ENCODE assay signal across 22 cellular contexts in genomic region chr4:95061220-95061619, GRCh38.
DNase-seq lines count a peak whose midpoint lies in the region; TF ChIP-seq lines count a peak whose summit lies in the region.
"Had no signal": no experiment of that assay in that cellular context is flagged by ENCODE, and none has a peak within 500 bp of the region (broad histone marks: within the 10 kb centered on the region; RNA-seq: fewer than 3 reads in every experiment).

No MANE protein-coding gene starts in this region.

- H3K27ac Mint-ChIP-seq in nephron progenitor cell: peak overlapping the region; percentile 94
- H3K27ac Mint-ChIP-seq: activated CD4-positive, alpha-beta T cell treated with anti-CD3 and anti-CD28 coated beads for 36 hours; activated naive CD4-positive, alpha-beta T cell treated with anti-CD3 and anti-CD28 coated beads, Interleukin-2, amount 50 U/mL, for 24 hours; T-helper 1 cell treated with Interleukin-12 subunit alpha and Interleukin-12 subunit beta and Interleukin-4 antibody, amounts not matched to agents 30 μg/mL and 1 μg/mL, for 36 hours had no signal

- peaks cover 27% of the 10 kb centered on the region for H3K9me3 Mint-ChIP-seq in nephron progenitor cell
- H3K9me3 Mint-ChIP-seq: activated naive CD4-positive, alpha-beta T cell treated with anti-CD3 and anti-CD28 coated beads, Interleukin-2, amount 50 U/mL, for 24 hours; T-helper 1 cell treated with Interleukin-12 subunit alpha and Interleukin-12 subunit beta and Interleukin-4 antibody, amounts not matched to agents 30 μg/mL and 1 μg/mL, for 36 hours had no signal

- TF ChIP-seq CTCF in astrocyte of the spinal cord (IDR thresholded peaks at IDR 0.05; ENCODE audit: low read depth, low read length) (no peak), nephron progenitor cell (IDR thresholded peaks at IDR 0.05) (no peak)

- H3K4me3 ChIP-seq in astrocyte of the spinal cord (ENCODE audit: low read depth, low read length): no peak overlapping the region
- H3K4me3 ChIP-seq: lung had no signal

- peaks cover 22% of the 10 kb centered on the region for H3K36me3 Mint-ChIP-seq in nephron progenitor cell (ENCODE audit: low read depth)
- H3K36me3 Mint-ChIP-seq: activated naive CD4-positive, alpha-beta T cell treated with anti-CD3 and anti-CD28 coated beads, Interleukin-2, amount 50 U/mL, for 24 hours had no signal

- in situ Hi-C loops in astrocyte of the spinal cord (cut with HindIII; ENCODE audit: low sequenced_read_pairs): no loop called here

- H3K4me1 Mint-ChIP-seq in nephron progenitor cell: peaks cover 44% of the 10 kb centered on the region
- H3K4me1 Mint-ChIP-seq: activated naive CD4-positive, alpha-beta T cell treated with anti-CD3 and anti-CD28 coated beads, Interleukin-2, amount 50 U/mL, for 24 hours had no signal

- DNase-seq in GM03348 (ENCODE audit: low spot score): peak; percentile 9
- DNase-seq in astrocyte of the spinal cord (ENCODE audit: low read depth, low spot score): peak; percentile 42
- DNase-seq in fibroblast of peridontal ligament (ENCODE audit: extremely low read depth): peak; percentile 51
- DNase-seq in nephron progenitor cell: no peak
- DNase-seq in DMS114 treated with DMSO at 0.1 percent for 48 hours (lab: John Stamatoyannopoulos, UW; ENCODE audit: unreplicated experiment): no peak
- no peak for DNase-seq in SK-N-DZ (ENCODE audit: low spot score)
- DNase-seq in RKO (ENCODE audit: low spot score): no peak
- no peak for DNase-seq in NOMO-1 (lab: John Stamatoyannopoulos, UW; ENCODE audit: unreplicated experiment in 2 of 2)
- DNase-seq: activated CD4-positive, alpha-beta T cell treated with anti-CD3 and anti-CD28 coated beads for 36 hours; AML-193; DMS79 treated with DMSO at 0.1 percent for 48 hours; hypothalamus; NCI-H1694 treated with DMSO at 0.1 percent for 48 hours; NCI-H748 treated with DMSO at 0.1 percent for 48 hours; nucleus accumbens; PC-3; SHP77 treated with DMSO at 0.1 percent for 48 hours; stimulated activated CD4-positive, alpha-beta T cell treated with anti-CD3 and anti-CD28 coated beads, Interleukin-2, amount 100 ng/mL, for 48 hours; stimulated activated naive CD4-positive, alpha-beta T cell treated with Interleukin-2 at 50 U/mL for 16 hours had no signal

- H3K4me3 Mint-ChIP-seq in nephron progenitor cell: no peak overlapping the region
- H3K4me3 Mint-ChIP-seq: activated CD4-positive, alpha-beta T cell treated with anti-CD3 and anti-CD28 coated beads for 36 hours; activated naive CD4-positive, alpha-beta T cell treated with anti-CD3 and anti-CD28 coated beads, Interleukin-2, amount 50 U/mL, for 24 hours; T-helper 1 cell treated with Interleukin-12 subunit alpha and Interleukin-12 subunit beta and Interleukin-4 antibody, amounts not matched to agents 30 μg/mL and 1 μg/mL, for 36 hours had no signal

- H3K27me3 Mint-ChIP-seq in nephron progenitor cell (ENCODE audit: low read depth, poor library complexity): no peaks in the 10 kb centered on the region
- H3K27me3 Mint-ChIP-seq: activated CD4-positive, alpha-beta T cell treated with anti-CD3 and anti-CD28 coated beads for 36 hours; activated naive CD4-positive, alpha-beta T cell treated with anti-CD3 and anti-CD28 coated beads, Interleukin-2, amount 50 U/mL, for 24 hours had no signal

Comparison
In these comparisons a context has a peak if more than half of its experiments do, and no peak if none do; other contexts are left out.
1. DNase-seq: peak in GM03348 (single experiment), astrocyte of the spinal cord (single experiment) and fibroblast of peridontal ligament (single experiment); none in nephron progenitor cell (single experiment), DMS114 treated with DMSO at 0.1 percent for 48 hours (single experiment), SK-N-DZ (single experiment), RKO (single experiment) and NOMO-1 (0 of 2).